In genomic region chr6:14415452-14415851, GRCh38 we compare ENCODE assay signal across 24 cellular contexts.
DNase-seq lines count a peak whose midpoint lies in the region; ATAC-seq, FAIRE-seq and TF ChIP-seq lines count a peak whose summit lies in the region.
"Had no signal": no experiment of that assay in that cellular context is flagged by ENCODE, and none has a peak within 500 bp of the region (broad histone marks: within the 10 kb centered on the region; RNA-seq: fewer than 3 reads in every experiment).

No MANE protein-coding gene starts in this region.

- no peak overlapping the region for H3K27ac Mint-ChIP-seq in activated CD4-positive, alpha-beta T cell treated with anti-CD3 and anti-CD28 coated beads, Interleukin-2, amount 10 ng/mL, durations not matched to agents 24 days and 14 days
- H3K27ac Mint-ChIP-seq in MCF 10A (ENCODE audit: low read depth, unreplicated experiment) (no peak overlapping the region), type B pancreatic cell (no peak overlapping the region)
- no peak overlapping the region for H3K27ac Mint-ChIP-seq in natural killer cell treated with Interleukin-12 subunit alpha and Interleukin-12 subunit beta and Interleukin-15 and Interleukin-18, amount 100 ng/mL, for 72 hours
- H3K27ac Mint-ChIP-seq: B cell; CD4-positive, alpha-beta T cell; CD8-positive, alpha-beta T cell had no signal

- no peak for TF ChIP-seq POLR2A in K562 (conservative IDR thresholded peaks at IDR 0.05)

- H3K27me3 Mint-ChIP-seq in activated CD4-positive, alpha-beta T cell treated with anti-CD3 and anti-CD28 coated beads, Interleukin-2, amount 10 ng/mL, durations not matched to agents 24 days and 14 days: no peaks in the 10 kb centered on the region
- H3K27me3 Mint-ChIP-seq in MCF 10A (ENCODE audit: insufficient read depth, unreplicated experiment) (no peaks in the 10 kb centered on the region), type B pancreatic cell (no peaks in the 10 kb centered on the region)
- H3K27me3 Mint-ChIP-seq in natural killer cell treated with Interleukin-12 subunit alpha and Interleukin-12 subunit beta and Interleukin-15 and Interleukin-18, amount 100 ng/mL, for 72 hours: peaks cover 0 to under 1% of the 10 kb centered on the region in 2 donors
- H3K27me3 Mint-ChIP-seq: B cell; CD4-positive, alpha-beta T cell had no signal

- intact Hi-C loops in activated CD4-positive, alpha-beta T cell treated with anti-CD3 and anti-CD28 coated beads, Interleukin-2, amount 10 ng/mL, durations not matched to agents 24 days and 14 days (cut with micrococcal nuclease): no loop called here
- intact Hi-C loops in mammary epithelial cell (cut with micrococcal nuclease): no loop called here
- intact Hi-C loops in MCF 10A (cut with micrococcal nuclease): no loop called here
- intact Hi-C loops in K562 (cut with micrococcal nuclease): no loop called here

- no peaks in the 10 kb centered on the region for H3K36me3 ChIP-seq in mammary epithelial cell (ENCODE audit: insufficient read depth, low read length)
- H3K36me3 ChIP-seq in K562 (ENCODE audit: control insufficient read depth, insufficient read depth, low read length): no peaks in the 10 kb centered on the region
- H3K36me3 ChIP-seq: BLaER1 treated with 17β-estradiol and CSF1 and Interleukin-3, amounts not matched to agents 10 nM and 100 nM had no signal

- peaks cover 7% of the 10 kb centered on the region for H3K4me1 ChIP-seq in mammary epithelial cell (ENCODE audit: insufficient read depth, low read length)
- no peaks in the 10 kb centered on the region for H3K4me1 ChIP-seq in K562 (replicated peaks in 1 of 2; ENCODE audit: control insufficient read depth in 2 of 2, insufficient read depth in 2 of 2, low read length in 2 of 2)
- H3K4me1 ChIP-seq: A549; BLaER1 treated with 17β-estradiol and CSF1 and Interleukin-3, amounts not matched to agents 10 nM and 100 nM had no signal

- H4K20me1 ChIP-seq in mammary epithelial cell (ENCODE audit: insufficient read depth, low read length) (no peaks in the 10 kb centered on the region), K562 (replicated peaks; ENCODE audit: control insufficient read depth, insufficient read depth, low read length) (no peaks in the 10 kb centered on the region)
- H4K20me1 ChIP-seq: BLaER1 treated with 17β-estradiol and CSF1 and Interleukin-3, amounts not matched to agents 10 nM and 100 nM had no signal

- TF ChIP-seq RAD21 in K562 (CRISPR knock-in tag; conservative IDR thresholded peaks at IDR 0.05 in 1 of 2, IDR thresholded peaks at IDR 0.05 in 1 of 2): no peak

- no peaks in the 10 kb centered on the region for H3K36me3 Mint-ChIP-seq in activated CD4-positive, alpha-beta T cell treated with anti-CD3 and anti-CD28 coated beads, Interleukin-2, amount 10 ng/mL, durations not matched to agents 24 days and 14 days (ENCODE audit: low read depth)
- H3K36me3 Mint-ChIP-seq in MCF 10A (ENCODE audit: insufficient read depth, unreplicated experiment): no peaks in the 10 kb centered on the region
- no peaks in the 10 kb centered on the region for H3K36me3 Mint-ChIP-seq in type B pancreatic cell
- no peaks in the 10 kb centered on the region for H3K36me3 Mint-ChIP-seq in natural killer cell treated with Interleukin-12 subunit alpha and Interleukin-12 subunit beta and Interleukin-15 and Interleukin-18, amount 100 ng/mL, for 72 hours
- H3K36me3 Mint-ChIP-seq: CD8-positive, alpha-beta T cell had no signal

- H3K4me2 ChIP-seq in mammary epithelial cell (ENCODE audit: insufficient read depth, low read depth, low read length) (no peak overlapping the region), K562 (ENCODE audit: insufficient read depth, low read length) (no peak overlapping the region)
- H3K4me2 ChIP-seq: A549; BLaER1 treated with 17β-estradiol and CSF1 and Interleukin-3, amounts not matched to agents 10 nM and 100 nM had no signal

- H3K27me3 ChIP-seq in mammary epithelial cell (ENCODE audit: insufficient read depth, low read length) (no peaks in the 10 kb centered on the region), K562 (ENCODE audit: control insufficient read depth in 2 of 2, insufficient read depth in 2 of 2, low read length in 2 of 2) (no peaks in the 10 kb centered on the region)
- H3K27me3 ChIP-seq: BLaER1 treated with 17β-estradiol and CSF1 and Interleukin-3, amounts not matched to agents 10 nM and 100 nM had no signal

- H3K79me2 ChIP-seq in mammary epithelial cell (ENCODE audit: insufficient read depth, low read length) (no peaks in the 10 kb centered on the region), K562 (ENCODE audit: control insufficient read depth, insufficient read depth, low read length) (no peaks in the 10 kb centered on the region)

- H3K27ac ChIP-seq in mammary epithelial cell (ENCODE audit: insufficient read depth, low read depth, low read length) (no peak overlapping the region), K562 (ENCODE audit: extremely low read depth, low read depth, low read length) (no peak overlapping the region)
- H3K27ac ChIP-seq: 22Rv1; A549; BLaER1 treated with 17β-estradiol and CSF1 and Interleukin-3, amounts not matched to agents 10 nM and 100 nM; C4-2B had no signal

- TF ChIP-seq EP300 in K562 (IDR thresholded peaks at IDR 0.05; ENCODE audit: low read length): no peak

- POLR2A ChIA-PET in MCF 10A (lab: Yijun Ruan, JAX) (interaction anchor here (0.7 kb wide), 1 partner anchor 928 kb away, joined by 3 read pairs; no protein-coding TSS in a partner anchor), K562 (lab: Yijun Ruan, JAX) (no interaction called here)

- no peak overlapping the region for H3K4me3 ChIP-seq in mammary epithelial cell (replicated peaks in 1 of 3; ENCODE audit: insufficient read depth in 1 of 3, low read depth in 2 of 3, low read length in 3 of 3)
- no peak overlapping the region for H3K4me3 ChIP-seq in K562
- H3K4me3 ChIP-seq: A549; BLaER1 treated with 17β-estradiol and CSF1 and Interleukin-3, amounts not matched to agents 10 nM and 100 nM had no signal

- no peaks in the 10 kb centered on the region for H3K4me1 Mint-ChIP-seq in activated CD4-positive, alpha-beta T cell treated with anti-CD3 and anti-CD28 coated beads, Interleukin-2, amount 10 ng/mL, durations not matched to agents 24 days and 14 days
- H3K4me1 Mint-ChIP-seq in MCF 10A (ENCODE audit: insufficient read depth, unreplicated experiment) (peaks cover 7% of the 10 kb centered on the region), type B pancreatic cell (ENCODE audit: unreplicated experiment) (peaks cover 6% of the 10 kb centered on the region)
- no peaks in the 10 kb centered on the region for H3K4me1 Mint-ChIP-seq in natural killer cell treated with Interleukin-12 subunit alpha and Interleukin-12 subunit beta and Interleukin-15 and Interleukin-18, amount 100 ng/mL, for 72 hours (ENCODE audit: low read depth in 2 of 2)

- H2AFZ ChIP-seq in mammary epithelial cell (ENCODE audit: low read depth, low read length) (peak overlapping the region; percentile 25), K562 (ENCODE audit: low read depth, low read length) (no peak overlapping the region)

- CTCF ChIA-PET in mammary epithelial cell (lab: Charles Lee; ENCODE audit: low non-redundant PET) (no interaction called here), MCF 10A (lab: Yijun Ruan, JAX) (no interaction called here), K562 (lab: Yijun Ruan, JAX; ENCODE audit: low intra/inter-chr PET ratio) (no interaction called here)

- 94% methylated on average over 3 of the region's 3 CpGs for WGBS in mammary epithelial cell (ENCODE audit: low coverage, missing lambda C conversion rate)
- WGBS in K562 (ENCODE audit: insufficient coverage, low coverage, missing lambda C conversion rate): 38% methylated on average over 3 of the region's 3 CpGs

- no peak overlapping the region for H3K9ac ChIP-seq in mammary epithelial cell (ENCODE audit: insufficient read depth, low read length)
- no peak overlapping the region for H3K9ac ChIP-seq in K562 (ENCODE audit: insufficient read depth in 1 of 2, low read depth in 2 of 2, low read length in 2 of 2)
- H3K9ac ChIP-seq: BLaER1 treated with 17β-estradiol and CSF1 and Interleukin-3, amounts not matched to agents 10 nM and 100 nM had no signal

- TF ChIP-seq CTCF in mammary epithelial cell (conservative IDR thresholded peaks at IDR 0.05 in 1 of 2, IDR thresholded peaks at IDR 0.05 in 1 of 2; ENCODE audit: extremely low read depth in 1 of 2, insufficient read depth in 1 of 2, low read depth in 1 of 2, low read length in 2 of 2) (no peak), MCF 10A (IDR thresholded peaks at IDR 0.05; ENCODE audit: unreplicated experiment) (no peak), K562 (IDR thresholded peaks at IDR 0.05 in 2 of 3, conservative IDR thresholded peaks at IDR 0.05 in 1 of 3; ENCODE audit: insufficient read depth in 2 of 3, low read depth in 1 of 3, low read length in 3 of 3) (no peak), type B pancreatic cell (conservative IDR thresholded peaks at IDR 0.05) (no peak)

- dilution Hi-C loops in mammary epithelial cell (cut with HindIII; ENCODE audit: low sequenced_read_pairs): no loop called here

- peak; percentile 51 for DNase-seq in activated CD4-positive, alpha-beta T cell treated with anti-CD3 and anti-CD28 coated beads, Interleukin-2, amount 10 ng/mL, durations not matched to agents 24 days and 14 days
- no peak for DNase-seq in activated CD4-positive, alpha-beta T cell treated with anti-CD3 and anti-CD28 coated beads for 4 hours
- no peak for DNase-seq in mammary epithelial cell
- DNase-seq in MCF 10A (ENCODE audit: unreplicated experiment): no peak
- DNase-seq in K562 (ENCODE audit: extremely low read depth in 1 of 4, low spot score in 3 of 4): no peak
- DNase-seq in type B pancreatic cell (ENCODE audit: extremely low spot score, unreplicated experiment): no peak
- DNase-seq in amniotic stem cell (lab: John Stamatoyannopoulos, UW): no peak
- DNase-seq in natural killer cell treated with Interleukin-12 subunit alpha and Interleukin-12 subunit beta and Interleukin-15 and Interleukin-18, amount 100 ng/mL, for 72 hours (ENCODE audit: low spot score): no peak
- DNase-seq: AML-193; Caco-2; Calu3; CD4-positive, alpha-beta T cell; CD8-positive, alpha-beta T cell; DMS79 treated with DMSO at 0.1 percent for 48 hours; GF-D8 had no signal

- BruUV-seq in mammary epithelial cell (replicated peaks; lab: Mats Ljungman, UMichigan) (no TSS peak), MCF 10A (replicated peaks; lab: Mats Ljungman, UMichigan) (no TSS peak), K562 (replicated peaks; lab: Mats Ljungman, UMichigan) (no TSS peak)

- peaks cover under 1% of the 10 kb centered on the region for H3K9me3 Mint-ChIP-seq in activated CD4-positive, alpha-beta T cell treated with anti-CD3 and anti-CD28 coated beads, Interleukin-2, amount 10 ng/mL, durations not matched to agents 24 days and 14 days
- H3K9me3 Mint-ChIP-seq in MCF 10A (ENCODE audit: unreplicated experiment) (no peaks in the 10 kb centered on the region), type B pancreatic cell (no peaks in the 10 kb centered on the region)
- H3K9me3 Mint-ChIP-seq in natural killer cell treated with Interleukin-12 subunit alpha and Interleukin-12 subunit beta and Interleukin-15 and Interleukin-18, amount 100 ng/mL, for 72 hours: no peaks in the 10 kb centered on the region
- H3K9me3 Mint-ChIP-seq: CD4-positive, alpha-beta T cell had no signal

- H3K9me3 ChIP-seq in mammary epithelial cell (replicated peaks; ENCODE audit: insufficient read depth, low read length): no peaks in the 10 kb centered on the region
- no peaks in the 10 kb centered on the region for H3K9me3 ChIP-seq in K562 (replicated peaks; ENCODE audit: control insufficient read depth, insufficient read depth, low read depth, low read length)
- H3K9me3 ChIP-seq: A549, Caco-2 had no signal

- in situ Hi-C loops in mammary epithelial cell (cut with MboI; ENCODE audit: low sequenced_read_pairs in 2 of 2): no loop called here
- in situ Hi-C loops in K562 (cut with MboI): no loop called here

- ATAC-seq in K562: peak; percentile 48; the same call in 2 of the 3 replicates
- ATAC-seq in natural killer cell treated with Interleukin-12 subunit alpha and Interleukin-12 subunit beta and Interleukin-15 and Interleukin-18, amount 100 ng/mL, for 72 hours: no peak
- ATAC-seq: A549; CD8-positive, alpha-beta T cell had no signal

- FAIRE-seq in K562 (lab: Jason Lieb, UNC): no peak
- FAIRE-seq: A549, D721Med, G401.6, GM12891, GM19239 had no signal

- no peaks in the 10 kb centered on the region for H3K9me1 ChIP-seq in K562 (ENCODE audit: control insufficient read depth, insufficient read depth, low read length)

- H3K4me3 Mint-ChIP-seq in activated CD4-positive, alpha-beta T cell treated with anti-CD3 and anti-CD28 coated beads, Interleukin-2, amount 10 ng/mL, durations not matched to agents 24 days and 14 days: no peak overlapping the region
- H3K4me3 Mint-ChIP-seq in MCF 10A (ENCODE audit: unreplicated experiment) (no peak overlapping the region), type B pancreatic cell (peak overlapping the region; percentile 18)
- no peak overlapping the region for H3K4me3 Mint-ChIP-seq in natural killer cell treated with Interleukin-12 subunit alpha and Interleukin-12 subunit beta and Interleukin-15 and Interleukin-18, amount 100 ng/mL, for 72 hours
- H3K4me3 Mint-ChIP-seq: B cell; CD4-positive, alpha-beta T cell; CD8-positive, alpha-beta T cell had no signal
